In genomic region chr11:105897161-105897560, GRCh38 we compare ENCODE assay signal across 24 cellular contexts.
"Had no signal": no experiment of that assay in that cellular context is flagged by ENCODE, and none has a peak within 500 bp of the region (broad histone marks: within the 10 kb centered on the region; RNA-seq: fewer than 3 reads in every experiment).

No MANE protein-coding gene starts in this region.

- H3K4me3 ChIP-seq: PC-9, Peyer's patch, SJCRH30 had no signal

- H3K27me3 ChIP-seq: Peyer's patch, SJCRH30 had no signal

- H3K9ac ChIP-seq: KMS-11 had no signal

- H3K4me1 ChIP-seq: Peyer's patch, SJCRH30 had no signal

- DNase-seq: IMR-90; Kasumi-1; MM.1S; NCI-H1092 treated with DMSO at 0.1 percent for 48 hours; NCI-H1436; NCI-H187; NCI-H2029; NCI-H2081 treated with DMSO at 0.1 percent for 48 hours; NCI-H2171; NCI-H226; NCI-H446; NCI-H510A; NCI-H524 treated with DMSO at 0.1 percent for 48 hours; NCI-H69; NCI-H774; NK-92 treated with Interleukin-12 subunit alpha and Interleukin-12 subunit beta, amount 100 ng/mL, for 24 hours; Peyer's patch; SHP77 treated with DMSO at 0.1 percent for 48 hours; SJCRH30; T-helper 1 cell had no signal

- H2AFZ ChIP-seq: PC-9 had no signal

- H3K27ac ChIP-seq: KMS-11, PC-9, Peyer's patch, SJCRH30 had no signal

- H3K4me2 ChIP-seq: KMS-11, PC-9 had no signal

- ATAC-seq: Right ventricle myocardium inferior, SK-N-SH treated with all-trans-retinoic acid at 6 μM for 48 hours had no signal

- H3K36me3 ChIP-seq: Peyer's patch, SJCRH30 had no signal

- H3K9me3 ChIP-seq: Peyer's patch, SJCRH30 had no signal
